25 cellular contexts compared by ENCODE assay signal in genomic region chr11:113174862-113175261, GRCh38.
DNase-seq lines count a peak whose midpoint lies in the region; ATAC-seq, FAIRE-seq and TF ChIP-seq lines count a peak whose summit lies in the region.
"Had no signal": no experiment of that assay in that cellular context is flagged by ENCODE, and none has a peak within 500 bp of the region (broad histone marks: within the 10 kb centered on the region; RNA-seq: fewer than 3 reads in every experiment).

No MANE protein-coding gene starts in this region.

- H3K4me1 ChIP-seq in HepG2 (ENCODE audit: insufficient read depth, low read length) (no peaks in the 10 kb centered on the region), right lobe of liver (no peaks in the 10 kb centered on the region), prostate gland (replicated peaks) (no peaks in the 10 kb centered on the region)

- no peak overlapping the region for H3K9ac ChIP-seq in HepG2 (ENCODE audit: insufficient read depth, low read depth, low read length)
- H3K9ac ChIP-seq: GM23248 had no signal

- TF ChIP-seq RAD21 in HepG2 (CRISPR knock-in tag; IDR thresholded peaks at IDR 0.05) = no peak

- H4K20me1 ChIP-seq in HepG2 (ENCODE audit: insufficient read depth, low read length) = no peaks in the 10 kb centered on the region

- TF ChIP-seq POLR2A in HepG2 (IDR thresholded peaks at IDR 0.05; ENCODE audit: insufficient read depth in 1 of 2, low read depth in 2 of 2, low read length in 2 of 2) (no peak), right lobe of liver (IDR thresholded peaks at IDR 0.05) (no peak), prostate gland (IDR thresholded peaks at IDR 0.05) (no peak)

- TF ChIP-seq EP300 in HepG2 (IDR thresholded peaks at IDR 0.05; ENCODE audit: low read depth in 2 of 2, low read length in 2 of 2) (no peak), HepG2 (CRISPR knock-in tag; IDR thresholded peaks at IDR 0.05; ENCODE audit: borderline replicate concordance) (no peak)

- intact Hi-C loops in HepG2 (cut with micrococcal nuclease; ENCODE audit: unreplicated experiment) (no loop called here), right lobe of liver (cut with DNase I) (no loop called here), prostate gland (cut with DNase I) (no loop called here)

- ATAC-seq in HepG2 = no peak
- ATAC-seq in right lobe of liver = no peak
- ATAC-seq: HCT116 had no signal

- DNase-seq in HepG2 (ENCODE audit: low spot score) (no peak), right lobe of liver (no peak), astrocyte of the spinal cord (ENCODE audit: low read depth, low spot score) (peak; percentile 16), fibroblast of villous mesenchyme (ENCODE audit: low read depth) (peak; percentile 44), urothelium cell line (ENCODE audit: low spot score) (no peak), prostate gland (ENCODE audit: low spot score) (no peak), T-helper 2 cell (no peak), NOMO-1 treated with DMSO at 0.1 percent for 48 hours (lab: John Stamatoyannopoulos, UW; ENCODE audit: unreplicated experiment) (no peak)
- DNase-seq: BE2C; CD4-positive, CD25-positive, alpha-beta regulatory T cell; COR-L47; DMS153; GF-D8; GM23248; IMR-90; Kasumi-1; MM.1S; NCI-H1092; NCI-H146; NCI-H2029 treated with DMSO at 0.1 percent for 48 hours; NCI-H748 treated with DMSO at 0.1 percent for 48 hours; NK-92 treated with Interleukin-12 subunit alpha and Interleukin-12 subunit beta, amount 100 ng/mL, for 24 hours; OCI-M1 had no signal

- FAIRE-seq in HepG2 (lab: Jason Lieb, UNC) (no peak), urothelium cell line (lab: Jason Lieb, UNC) (peak; percentile 86)

- 0% methylated on average over 1 of the region's 1 CpG for WGBS in HepG2 (ENCODE audit: low lambda C conversion rate)
- WGBS in right lobe of liver (ENCODE audit: insufficient coverage, low coverage, low lambda C conversion rate, missing lambda C conversion rate) = 64% methylated on average over 1 of the region's 1 CpG
- 52% methylated on average over 1 of the region's 1 CpG for WGBS in prostate gland

- POLR2A ChIA-PET in HepG2 (lab: Yijun Ruan, JAX) = no interaction called here

- TF ChIP-seq CTCF in HepG2 (CRISPR knock-in tag; IDR thresholded peaks at IDR 0.05) = no peak
- TF ChIP-seq CTCF in right lobe of liver (IDR thresholded peaks at IDR 0.05) = no peak
- TF ChIP-seq CTCF in astrocyte of the spinal cord (IDR thresholded peaks at IDR 0.05; ENCODE audit: low read depth, low read length) = no peak
- TF ChIP-seq CTCF in fibroblast of villous mesenchyme (IDR thresholded peaks at IDR 0.05; ENCODE audit: insufficient read depth, low read depth, low read length) = no peak
- no peak for TF ChIP-seq CTCF in prostate gland (IDR thresholded peaks at IDR 0.05)

- no TSS peak for BruUV-seq in HepG2 (replicated peaks; lab: Mats Ljungman, UMichigan)

- no peaks in the 10 kb centered on the region for H3K36me3 ChIP-seq in HepG2 (replicated peaks in 1 of 2; ENCODE audit: control insufficient read depth in 1 of 2, insufficient read depth in 2 of 2, low read length in 2 of 2)
- no peaks in the 10 kb centered on the region for H3K36me3 ChIP-seq in right lobe of liver
- H3K36me3 ChIP-seq in prostate gland = no peaks in the 10 kb centered on the region
- H3K36me3 ChIP-seq: BE2C had no signal

- H3K4me3 ChIP-seq in HepG2 (replicated peaks in 1 of 3; ENCODE audit: insufficient read depth in 1 of 3, low read depth in 2 of 3, low read length in 3 of 3) (no peak overlapping the region), right lobe of liver (no peak overlapping the region), astrocyte of the spinal cord (ENCODE audit: low read depth, low read length) (no peak overlapping the region), fibroblast of villous mesenchyme (ENCODE audit: low read depth, low read length) (no peak overlapping the region), prostate gland (no peak overlapping the region)
- H3K4me3 ChIP-seq: GM23248 had no signal

- in situ Hi-C loops in HepG2 (cut with HindIII; ENCODE audit: extremely low pct_ligation_motif_present, low pct_unique_long_range_greater_than_20kb) (no loop called here), astrocyte of the spinal cord (cut with HindIII; ENCODE audit: low sequenced_read_pairs) (no loop called here)

- no peak overlapping the region for H3K4me2 ChIP-seq in HepG2 (ENCODE audit: low read depth, low read length)

- no peak overlapping the region for H2AFZ ChIP-seq in HepG2 (ENCODE audit: low read length)
- H2AFZ ChIP-seq: GM23248 had no signal

- H3K27me3 ChIP-seq in HepG2 (ENCODE audit: control insufficient read depth in 1 of 2, insufficient read depth in 2 of 2, low read length in 2 of 2) (peaks cover 0 to 10% of the 10 kb centered on the region in 2 experiments; a peak in 2 of 5 replicates), right lobe of liver (no peaks in the 10 kb centered on the region), prostate gland (replicated peaks; ENCODE audit: insufficient read depth) (no peaks in the 10 kb centered on the region)
- H3K27me3 ChIP-seq: BE2C had no signal

- H3K27ac ChIP-seq in HepG2 (ENCODE audit: extremely low read length, insufficient read depth, low read length) = no peak overlapping the region
- no peak overlapping the region for H3K27ac ChIP-seq in right lobe of liver
- H3K27ac ChIP-seq in prostate gland = no peak overlapping the region
- H3K27ac ChIP-seq: GM23248, HL-60 had no signal

- H3K9me3 ChIP-seq in HepG2 (ENCODE audit: low read length) (no peaks in the 10 kb centered on the region), right lobe of liver (no peaks in the 10 kb centered on the region), prostate gland (no peaks in the 10 kb centered on the region)
- H3K9me3 ChIP-seq: BE2C had no signal

- H3K79me2 ChIP-seq in HepG2 (ENCODE audit: insufficient read depth, low read length) = no peaks in the 10 kb centered on the region

- CTCF ChIA-PET in HepG2 (lab: Yijun Ruan, JAX; ENCODE audit: low intra/inter-chr PET ratio, low total read pairs) = no interaction called here

TF ChIP-seq in HepG2, 621 proteins besides CTCF, POLR2A, EP300 and RAD21:
- TF ChIP-seq TFE3 (CRISPR knock-in tag; IDR thresholded peaks at IDR 0.05) (no peak), ATF7 (IDR thresholded peaks at IDR 0.05) (0 out of 2 replicates have a peak, but pooled peaks have one; percentile 17), ATF7 (CRISPR knock-in tag; IDR thresholded peaks at IDR 0.05) (no peak)

Comparison
In these comparisons a context has a peak if more than half of its experiments do, and no peak if none do; other contexts are left out.
1. DNase-seq: peak in astrocyte of the spinal cord (single experiment) and fibroblast of villous mesenchyme (single experiment); none in HepG2 (single experiment), right lobe of liver (0 of 3), urothelium cell line (single experiment), prostate gland (single experiment), T-helper 2 cell (0 of 5) and NOMO-1 treated with DMSO at 0.1 percent for 48 hours (single experiment).